In genomic region chr14:69910871-69911270, GRCh38 we compare ENCODE assay signal across 17 cellular contexts. TPM values are rescaled to one million over a fixed set of nuclear protein-coding genes. Genes with fewer than 3 reads are reported as not detected.
DNase-seq lines count a peak whose midpoint lies in the region; ATAC-seq and FAIRE-seq lines count a peak whose summit lies in the region.
"Had no signal": no experiment of that assay in that cellular context is flagged by ENCODE, and none has a peak within 500 bp of the region (broad histone marks: within the 10 kb centered on the region; RNA-seq: fewer than 3 reads in every experiment).

No MANE protein-coding gene starts in this region.

- peak; percentile 82 for FAIRE-seq in HTR-8/SVneo (lab: Jason Lieb, UNC)
- FAIRE-seq: K562 had no signal

- DNase-seq in HTR-8/SVneo (ENCODE audit: insufficient read length, low spot score) (no peak), caudate nucleus (lab: John Stamatoyannopoulos, UW) (peak in 17 of 61 donors; percentile 3 to 56 (median 23)), inferior parietal cortex (ENCODE audit: extremely low spot score) (peak; percentile 59), NCI-H2171 treated with DMSO at 0.1 percent for 48 hours (lab: John Stamatoyannopoulos, UW) (no peak), D341Med (ENCODE audit: low spot score) (no peak)
- DNase-seq: GM23248, MV-4-11, NCI-H1417, NCI-H1930, NCI-H748 treated with DMSO at 0.1 percent for 48 hours had no signal

- ATAC-seq in GM18870 (IDR thresholded peaks at IDR 0.05; ENCODE audit: unreplicated experiment): no peak
- ATAC-seq: HCT116, K562 had no signal

- peak overlapping the region; percentile 42 for H3K27ac ChIP-seq in caudate nucleus (ENCODE audit: low read depth, low read length)
- H3K27ac ChIP-seq in temporal lobe (ENCODE audit: low read depth, low read length): peak overlapping the region; percentile 80
- H3K27ac ChIP-seq: GM23248, HL-60, RWPE1 had no signal

RNA-seq across cellular contexts. Expression of gene SMOC1, which starts 31.7 kb away (rescaled TPM):
- total RNA-seq in temporal lobe: 22.6 TPM
- total RNA-seq: A673 had no signal
